1 cellular context compared by ENCODE assay signal in the genomic region with DNA sequence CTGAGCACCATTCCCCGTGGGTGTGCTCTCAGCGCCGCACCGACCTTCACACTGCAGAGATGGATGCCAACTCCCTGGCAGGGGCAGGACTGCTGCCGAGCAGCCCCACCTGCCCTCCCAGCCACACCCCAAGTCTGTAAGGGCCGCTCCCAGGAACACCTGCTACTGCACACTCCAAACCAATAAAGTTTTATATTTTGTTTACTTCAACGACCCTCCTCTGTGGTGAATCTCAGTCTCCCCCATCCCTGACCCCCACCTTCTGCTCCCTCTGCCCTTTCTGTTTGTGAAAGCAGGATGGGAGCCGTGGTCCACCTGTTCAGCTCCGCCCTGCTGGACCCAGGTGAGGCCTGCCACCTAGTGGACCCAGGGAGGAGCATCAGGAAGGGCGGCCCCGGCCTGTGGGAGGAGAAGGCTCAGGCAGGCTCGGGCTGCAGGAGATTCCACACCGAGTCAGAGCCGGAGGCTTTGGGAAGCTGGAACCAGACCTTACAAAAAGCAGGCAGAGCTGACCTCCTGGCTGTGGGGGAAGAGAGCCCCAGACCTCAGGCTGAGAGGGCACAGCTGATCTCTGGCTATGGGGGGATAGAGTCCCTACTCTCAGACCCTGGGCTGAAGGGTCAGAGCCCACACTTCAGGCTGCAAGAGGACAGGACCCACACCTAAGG.
TF ChIP-seq lines count a peak whose summit lies in the region.

No MANE protein-coding gene starts in this region.

TF ChIP-seq in H1, 55 proteins besides CTCF, POLR2A, EP300 and RAD21:
- TF ChIP-seq, protein P1, sequence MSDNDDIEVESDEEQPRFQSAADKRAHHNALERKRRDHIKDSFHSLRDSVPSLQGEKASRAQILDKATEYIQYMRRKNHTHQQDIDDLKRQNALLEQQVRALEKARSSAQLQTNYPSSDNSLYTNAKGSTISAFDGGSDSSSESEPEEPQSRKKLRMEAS (IDR thresholded peaks at IDR 0.05) = 0 out of 2 replicates have a peak, but pooled peaks have one; percentile 19
- 0 out of 2 replicates have a peak, but pooled peaks have one; percentile 13 for TF ChIP-seq BACH1 (IDR thresholded peaks at IDR 0.05; ENCODE audit: low read length)
- peak; percentile 62; the same call in 1 of the 2 replicates for TF ChIP-seq GABPA (IDR thresholded peaks at IDR 0.05; ENCODE audit: borderline replicate concordance, insufficient read depth, low read length)
- TF ChIP-seq RBBP5 (IDR thresholded peaks at IDR 0.05; ENCODE audit: borderline replicate concordance, low read depth, low read length) = no peak
- 0 out of 2 replicates have a peak, but pooled peaks have one; percentile 10 for TF ChIP-seq RFX5 (IDR thresholded peaks at IDR 0.05; ENCODE audit: borderline replicate concordance, low read depth, low read length)
- peak; percentile 51; the same call in 1 of the 2 replicates for TF ChIP-seq TBP (IDR thresholded peaks at IDR 0.05; ENCODE audit: low read depth, low read length)
- no peak for TF ChIP-seq TEAD4 (IDR thresholded peaks at IDR 0.05; ENCODE audit: low read depth, low read length)
- TF ChIP-seq SIN3A (conservative IDR thresholded peaks at IDR 0.05 in 1 of 2, IDR thresholded peaks at IDR 0.05 in 1 of 2; ENCODE audit: low read depth in 1 of 2, low read length in 2 of 2) = peak in 1 of 2 experiments; percentile 60; a peak in 1 of 4 replicates
- TF ChIP-seq SAP30 (IDR thresholded peaks at IDR 0.05; ENCODE audit: insufficient read depth, insufficient replicate concordance, low read length) = no peak
